In the genomic region with DNA sequence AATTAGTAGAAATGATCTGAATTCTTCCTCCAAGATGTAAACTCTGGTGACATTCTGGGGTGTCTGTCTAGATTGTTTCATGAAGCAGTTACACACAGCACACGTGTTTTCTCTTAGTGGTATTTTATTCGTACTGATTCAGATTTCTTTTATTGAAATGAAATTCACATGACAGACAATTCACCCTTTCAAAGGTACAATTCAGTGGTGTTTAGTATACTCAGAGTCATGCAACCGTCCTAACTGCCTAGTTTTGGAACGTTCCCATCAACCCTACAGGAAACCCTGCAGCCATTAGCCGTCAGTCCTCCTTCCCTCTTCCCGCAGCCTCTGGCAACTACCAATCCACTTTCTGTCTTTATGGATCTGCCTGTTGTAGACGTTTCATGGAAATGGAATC, we compare ENCODE assay signal across 22 cellular contexts. TPM values are rescaled to one million over a fixed set of nuclear protein-coding genes. Genes with fewer than 3 reads are reported as not detected.
DNase-seq lines count a peak whose midpoint lies in the region; ATAC-seq and TF ChIP-seq lines count a peak whose summit lies in the region.
"Had no signal": no experiment of that assay in that cellular context is flagged by ENCODE, and none has a peak within 500 bp of the region (broad histone marks: within the 10 kb centered on the region; RNA-seq: fewer than 3 reads in every experiment).

No MANE protein-coding gene starts in this region.

- H3K9ac ChIP-seq in colonic mucosa (ENCODE audit: low read depth in 2 of 2, low read length in 2 of 2) = no peak overlapping the region
- H3K9ac ChIP-seq: parathyroid adenoma had no signal

- H3K27me3 ChIP-seq in colonic mucosa (no peaks in the 10 kb centered on the region), left lung (no peaks in the 10 kb centered on the region), stomach (peaks cover 0 to 12% (median 0%) of the 10 kb centered on the region in 3 donors)

- H3K36me3 ChIP-seq in colonic mucosa = no peaks in the 10 kb centered on the region
- no peaks in the 10 kb centered on the region for H3K36me3 ChIP-seq in left lung
- H3K36me3 ChIP-seq in stomach = no peaks in the 10 kb centered on the region

- H3K4me1 ChIP-seq in colonic mucosa (no peaks in the 10 kb centered on the region), left lung (no peaks in the 10 kb centered on the region), stomach (peaks cover 0 to 29% (median 15%) of the 10 kb centered on the region in 4 donors)

- H3K9me3 ChIP-seq in colonic mucosa (no peaks in the 10 kb centered on the region), left lung (no peaks in the 10 kb centered on the region), stomach (no peaks in the 10 kb centered on the region)

- TF ChIP-seq CTCF in HFFc6 (IDR thresholded peaks at IDR 0.05) (no peak), colonic mucosa (IDR thresholded peaks at IDR 0.05) (no peak), left lung (IDR thresholded peaks at IDR 0.05) (no peak), stomach (IDR thresholded peaks at IDR 0.05) (no peak)

- H3K4me1 Mint-ChIP-seq in HFFc6 (ENCODE audit: low read depth) = peaks cover 20% of the 10 kb centered on the region
- H3K4me1 Mint-ChIP-seq in activated T-helper 17 cell treated with anti-CD3 and anti-CD28 coated beads, Interleukin-2, amount 50 U/mL, for 72 hours = no peaks in the 10 kb centered on the region
- H3K4me1 Mint-ChIP-seq: central memory CD8-positive, alpha-beta T cell had no signal

- H3K36me3 Mint-ChIP-seq in HFFc6 (ENCODE audit: low read depth) = no peaks in the 10 kb centered on the region; the same call in 1 of the 2 replicates
- H3K36me3 Mint-ChIP-seq in activated T-helper 17 cell treated with anti-CD3 and anti-CD28 coated beads, Interleukin-2, amount 50 U/mL, for 72 hours (ENCODE audit: low read depth) = no peaks in the 10 kb centered on the region

- no peak overlapping the region for H3K4me3 ChIP-seq in colonic mucosa
- no peak overlapping the region for H3K4me3 ChIP-seq in left lung
- no peak overlapping the region for H3K4me3 ChIP-seq in stomach

- peak overlapping the region; percentile 6 for H3K27ac ChIP-seq in colonic mucosa
- peak overlapping the region; percentile 60 to 67 for H3K27ac ChIP-seq in left lung
- peak overlapping the region; percentile 38 to 90 (median 80) for H3K27ac ChIP-seq in stomach
- H3K27ac ChIP-seq: parathyroid adenoma had no signal

- ATAC-seq in left lung (no peak), HG03095 (IDR thresholded peaks at IDR 0.05; ENCODE audit: unreplicated experiment) (no peak)
- no peak for ATAC-seq in activated T-helper 17 cell treated with anti-CD3 and anti-CD28 coated beads, Interleukin-2, amount 50 U/mL, for 72 hours (replicated peaks)
- ATAC-seq: activated CD4-positive, CD25-positive, alpha-beta regulatory T cell treated with anti-CD3 and anti-CD28 coated beads, Interleukin-2, amount 50 U/mL, for 24 hours; activated CD8-positive, alpha-beta T cell treated with anti-CD3 and anti-CD28 coated beads for 36 hours had no signal

- H3K9me3 Mint-ChIP-seq in HFFc6 = no peaks in the 10 kb centered on the region
- no peaks in the 10 kb centered on the region for H3K9me3 Mint-ChIP-seq in activated T-helper 17 cell treated with anti-CD3 and anti-CD28 coated beads, Interleukin-2, amount 50 U/mL, for 72 hours
- H3K9me3 Mint-ChIP-seq: activated CD8-positive, alpha-beta T cell treated with anti-CD3 and anti-CD28 coated beads for 36 hours; central memory CD8-positive, alpha-beta T cell; nephron had no signal

- peaks cover 28% of the 10 kb centered on the region for H3K27me3 Mint-ChIP-seq in HFFc6 (ENCODE audit: insufficient read depth)
- H3K27me3 Mint-ChIP-seq in activated T-helper 17 cell treated with anti-CD3 and anti-CD28 coated beads, Interleukin-2, amount 50 U/mL, for 72 hours = peaks cover 16% of the 10 kb centered on the region

- 55 to 64% (median 62%) methylated on average over 7 of the region's 7 CpGs for WGBS in stomach, 5 donors

- H3K27ac Mint-ChIP-seq in HFFc6 = peak overlapping the region; percentile 25; the same call in 1 of the 2 replicates
- H3K27ac Mint-ChIP-seq in activated T-helper 17 cell treated with anti-CD3 and anti-CD28 coated beads, Interleukin-2, amount 50 U/mL, for 72 hours = no peak overlapping the region
- H3K27ac Mint-ChIP-seq: activated CD8-positive, alpha-beta T cell treated with anti-CD3 and anti-CD28 coated beads for 36 hours; nephron had no signal

- TF ChIP-seq POLR2A in stomach (IDR thresholded peaks at IDR 0.05) = no peak

- no peak for TF ChIP-seq EP300 in stomach (IDR thresholded peaks at IDR 0.05)

- H3K4me3 Mint-ChIP-seq in HFFc6 = no peak overlapping the region; the same call in 1 of the 2 replicates
- no peak overlapping the region for H3K4me3 Mint-ChIP-seq in activated T-helper 17 cell treated with anti-CD3 and anti-CD28 coated beads, Interleukin-2, amount 50 U/mL, for 72 hours
- H3K4me3 Mint-ChIP-seq: activated CD8-positive, alpha-beta T cell treated with anti-CD3 and anti-CD28 coated beads for 36 hours; central memory CD8-positive, alpha-beta T cell; nephron had no signal

- DNase-seq in HFFc6 (no peak), colonic mucosa (no peak), left lung (no peak), stomach (no peak), globus pallidus (ENCODE audit: low spot score) (no peak), islet precursor cell (no peak)
- DNase-seq: activated CD8-positive, alpha-beta T cell treated with anti-CD3 and anti-CD28 coated beads for 36 hours; activated naive CD4-positive, alpha-beta T cell; activated T-cell treated with anti-CD3 and anti-CD28 coated beads, Interleukin-2, amount 50 U/mL, for 1 hour; amniotic stem cell; effector CD8-positive, alpha-beta T cell; NCI-H1105; RPMI8226; stimulated activated CD4-positive, alpha-beta T cell treated with anti-CD3 and anti-CD28 coated beads, Interleukin-2, amount 100 ng/mL, for 24 hours; stimulated activated naive CD4-positive, alpha-beta T cell had no signal

- intact Hi-C loops in colonic mucosa (cut with DNase I) (no loop called here), left lung (cut with DNase I) (no loop called here), stomach (cut with DNase I; ENCODE audit: low total_unique reads) (no loop called here)

RNA-seq across cellular contexts. Expression of a gene that starts 8.8 kb away (rescaled TPM):
- total RNA-seq in HFFc6 (2021; fragmentation: NEBNext Ultra II Directional; extraction: Animal tissue kit (Norgen Biotek cat#: 25700)) = 10 to 100 TPM in 2 of 6 experiments, 1 to 10 TPM in 4; 2.4 to 34.5 (median 2.8) TPM
- 10 to 100 TPM in 1 of 2 donors, 1 to 10 TPM in 1; 4.4 to 17.4 TPM for total RNA-seq in colonic mucosa
- total RNA-seq in left lung = 10 to 100 TPM; 12.7 to 21.6 TPM
- 10 to 100 TPM in 4 of 5 donors, not detected in 1; 10.7 to 64.3 (median 20.8) TPM for total RNA-seq in stomach
- polyA plus RNA-seq in stomach = 10 to 100 TPM; 12.9 to 19.4 (median 13.9) TPM
- under 1 TPM in 1 of 2 donors, not detected in 1; 0.90 TPM for total RNA-seq in activated T-helper 17 cell treated with anti-CD3 and anti-CD28 coated beads, Interleukin-2, amount 50 U/mL, for 72 hours
- total RNA-seq: activated CD8-positive, alpha-beta T cell treated with anti-CD3 and anti-CD28 coated beads for 36 hours; NCI-H460 had no signal

Comparison
In these comparisons a context has a peak if more than half of its experiments do, and no peak if none do; other contexts are left out.
1. H3K27ac ChIP-seq: peak in every context shown above with its lines; median percentile 80 in stomach; 64 in left lung; 6 in colonic mucosa.